In genomic region chr4:17560065-17560673, GRCh38 we compare ENCODE assay signal across 1 cellular context.
A peak's percentile ranks its signal among the peaks of the same experiment; 100 is the strongest.
TF ChIP-seq lines count a peak whose summit lies in the region.

No MANE protein-coding gene starts in this region.

TF ChIP-seq in HepG2, 621 proteins besides CTCF, POLR2A, EP300 and RAD21 (continued from another document):
- TF ChIP-seq ZMYM4 (CRISPR knock-in tag; IDR thresholded peaks at IDR 0.05) (peak; percentile 64), ZNF337 (CRISPR knock-in tag; IDR thresholded peaks at IDR 0.05; ENCODE audit: borderline replicate concordance, low read depth) (no peak), RBFOX2 (IDR thresholded peaks at IDR 0.05; ENCODE audit: low read depth, low read length) (no peak), TARDBP (CRISPR knock-in tag; IDR thresholded peaks at IDR 0.05) (no peak), ZNF143 (CRISPR knock-in tag; IDR thresholded peaks at IDR 0.05) (no peak), GTF3A (CRISPR knock-in tag; conservative IDR thresholded peaks at IDR 0.05) (no peak), ZNF530 (CRISPR knock-in tag; IDR thresholded peaks at IDR 0.05; ENCODE audit: low read depth) (no peak), PRDM4 (CRISPR knock-in tag; IDR thresholded peaks at IDR 0.05; ENCODE audit: borderline replicate concordance) (no peak), JUND (CRISPR knock-in tag; IDR thresholded peaks at IDR 0.05) (peak; percentile 38; the same call in 1 of the 2 replicates), BATF2 (CRISPR knock-in tag; IDR thresholded peaks at IDR 0.05) (no peak), PAX8 (CRISPR knock-in tag; IDR thresholded peaks at IDR 0.05; ENCODE audit: borderline replicate concordance) (no peak), ZNF367 (CRISPR knock-in tag; IDR thresholded peaks at IDR 0.05; ENCODE audit: borderline replicate concordance) (no peak), ZBTB3 (CRISPR knock-in tag; IDR thresholded peaks at IDR 0.05; ENCODE audit: borderline replicate concordance, low read depth) (no peak), ZNF12 (CRISPR knock-in tag; IDR thresholded peaks at IDR 0.05) (no peak), CEBPG (CRISPR knock-in tag; IDR thresholded peaks at IDR 0.05) (peak; percentile 92), ZNF556 (CRISPR knock-in tag; IDR thresholded peaks at IDR 0.05; ENCODE audit: borderline replicate concordance) (peak; percentile 49; the same call in 1 of the 2 replicates), ZNF282 (IDR thresholded peaks at IDR 0.05; ENCODE audit: partially characterized antibody) (no peak), ZNF576 (CRISPR knock-in tag; IDR thresholded peaks at IDR 0.05) (no peak), ZNF768 (CRISPR knock-in tag; IDR thresholded peaks at IDR 0.05) (no peak), ZNF281 (CRISPR knock-in tag; IDR thresholded peaks at IDR 0.05; ENCODE audit: borderline replicate concordance) (no peak), TBX3 (IDR thresholded peaks at IDR 0.05; ENCODE audit: borderline replicate concordance) (no peak), ZNF20 (CRISPR knock-in tag; IDR thresholded peaks at IDR 0.05) (no peak), DNMT3B (CRISPR knock-in tag; conservative IDR thresholded peaks at IDR 0.05) (no peak), RBAK (CRISPR knock-in tag; IDR thresholded peaks at IDR 0.05) (no peak), CREB1 (IDR thresholded peaks at IDR 0.05) (no peak), CREB1 (CRISPR knock-in tag; IDR thresholded peaks at IDR 0.05) (no peak), EHMT2 (IDR thresholded peaks at IDR 0.05; ENCODE audit: borderline replicate concordance, low read depth, low read length) (0 out of 2 replicates have a peak, but pooled peaks have one; percentile 1), THAP11 (CRISPR knock-in tag; IDR thresholded peaks at IDR 0.05) (no peak; the same call in 1 of the 2 replicates), KLF13 (CRISPR knock-in tag; IDR thresholded peaks at IDR 0.05) (no peak), SOX13 (IDR thresholded peaks at IDR 0.05) (no peak), SOX13 (CRISPR knock-in tag; conservative IDR thresholded peaks at IDR 0.05 in 1 of 2, IDR thresholded peaks at IDR 0.05 in 1 of 2) (peak in 1 of 2 experiments; percentile 70; a peak in 2 of 4 replicates), ZSCAN12 (CRISPR knock-in tag; IDR thresholded peaks at IDR 0.05) (no peak), NFAT5 (CRISPR knock-in tag; IDR thresholded peaks at IDR 0.05) (no peak), TOPORS (CRISPR knock-in tag; IDR thresholded peaks at IDR 0.05) (no peak), JDP2 (CRISPR knock-in tag; IDR thresholded peaks at IDR 0.05; ENCODE audit: borderline replicate concordance) (no peak)
- TF ChIP-seq, protein P1, sequence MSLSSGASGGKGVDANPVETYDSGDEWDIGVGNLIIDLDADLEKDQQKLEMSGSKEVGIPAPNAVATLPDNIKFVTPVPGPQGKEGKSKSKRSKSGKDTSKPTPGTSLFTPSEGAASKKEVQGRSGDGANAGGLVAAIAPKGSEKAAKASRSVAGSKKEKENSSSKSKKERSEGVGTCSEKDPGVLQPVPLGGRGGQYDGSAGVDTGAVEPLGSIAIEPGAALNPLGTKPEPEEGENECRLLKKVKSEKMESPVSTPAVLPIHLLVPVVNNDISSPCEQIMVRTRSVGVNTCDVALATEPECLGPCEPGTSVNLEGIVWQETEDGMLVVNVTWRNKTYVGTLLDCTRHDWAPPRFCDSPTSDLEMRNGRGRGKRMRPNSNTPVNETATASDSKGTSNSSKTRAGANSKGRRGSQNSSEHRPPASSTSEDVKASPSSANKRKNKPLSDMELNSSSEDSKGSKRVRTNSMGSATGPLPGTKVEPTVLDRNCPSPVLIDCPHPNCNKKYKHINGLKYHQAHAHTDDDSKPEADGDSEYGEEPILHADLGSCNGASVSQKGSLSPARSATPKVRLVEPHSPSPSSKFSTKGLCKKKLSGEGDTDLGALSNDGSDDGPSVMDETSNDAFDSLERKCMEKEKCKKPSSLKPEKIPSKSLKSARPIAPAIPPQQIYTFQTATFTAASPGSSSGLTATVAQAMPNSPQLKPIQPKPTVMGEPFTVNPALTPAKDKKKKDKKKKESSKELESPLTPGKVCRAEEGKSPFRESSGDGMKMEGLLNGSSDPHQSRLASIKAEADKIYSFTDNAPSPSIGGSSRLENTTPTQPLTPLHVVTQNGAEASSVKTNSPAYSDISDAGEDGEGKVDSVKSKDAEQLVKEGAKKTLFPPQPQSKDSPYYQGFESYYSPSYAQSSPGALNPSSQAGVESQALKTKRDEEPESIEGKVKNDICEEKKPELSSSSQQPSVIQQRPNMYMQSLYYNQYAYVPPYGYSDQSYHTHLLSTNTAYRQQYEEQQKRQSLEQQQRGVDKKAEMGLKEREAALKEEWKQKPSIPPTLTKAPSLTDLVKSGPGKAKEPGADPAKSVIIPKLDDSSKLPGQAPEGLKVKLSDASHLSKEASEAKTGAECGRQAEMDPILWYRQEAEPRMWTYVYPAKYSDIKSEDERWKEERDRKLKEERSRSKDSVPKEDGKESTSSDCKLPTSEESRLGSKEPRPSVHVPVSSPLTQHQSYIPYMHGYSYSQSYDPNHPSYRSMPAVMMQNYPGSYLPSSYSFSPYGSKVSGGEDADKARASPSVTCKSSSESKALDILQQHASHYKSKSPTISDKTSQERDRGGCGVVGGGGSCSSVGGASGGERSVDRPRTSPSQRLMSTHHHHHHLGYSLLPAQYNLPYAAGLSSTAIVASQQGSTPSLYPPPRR (CRISPR knock-in tag; IDR thresholded peaks at IDR 0.05; ENCODE audit: borderline replicate concordance) = no peak
- TF ChIP-seq, protein P2, sequence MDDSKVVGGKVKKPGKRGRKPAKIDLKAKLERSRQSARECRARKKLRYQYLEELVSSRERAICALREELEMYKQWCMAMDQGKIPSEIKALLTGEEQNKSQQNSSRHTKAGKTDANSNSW (CRISPR knock-in tag; IDR thresholded peaks at IDR 0.05; ENCODE audit: borderline replicate concordance) = no peak
